25 cellular contexts compared by ENCODE assay signal in genomic region chr3:45029661-45030060, GRCh38. TPM values are rescaled to one million over a fixed set of nuclear protein-coding genes. Genes with fewer than 3 reads are reported as not detected.
DNase-seq lines count a peak whose midpoint lies in the region; FAIRE-seq and TF ChIP-seq lines count a peak whose summit lies in the region.
"Had no signal": no experiment of that assay in that cellular context is flagged by ENCODE, and none has a peak within 500 bp of the region (broad histone marks: within the 10 kb centered on the region; RNA-seq: fewer than 3 reads in every experiment).

No MANE protein-coding gene starts in this region.

- H3K9me3 ChIP-seq in MG63 (no peaks in the 10 kb centered on the region), endothelial cell of umbilical vein (replicated peaks; ENCODE audit: control insufficient read depth, insufficient read depth, low read length) (no peaks in the 10 kb centered on the region), breast epithelium (no peaks in the 10 kb centered on the region)
- H3K9me3 ChIP-seq: SJCRH30 had no signal

- peaks cover 10% of the 10 kb centered on the region for H3K27me3 Mint-ChIP-seq in neural crest cell (ENCODE audit: low read depth)

- no peak overlapping the region for H3K4me3 ChIP-seq in MG63
- no peak overlapping the region for H3K4me3 ChIP-seq in endothelial cell of umbilical vein (replicated peaks in 1 of 3; ENCODE audit: insufficient read depth in 1 of 3, low read depth in 1 of 3, low read length in 3 of 3)
- no peak overlapping the region for H3K4me3 ChIP-seq in breast epithelium
- H3K4me3 ChIP-seq: hepatocyte, SJCRH30 had no signal

- no peak overlapping the region for H3K4me2 ChIP-seq in endothelial cell of umbilical vein (ENCODE audit: insufficient read depth, low read length)
- H3K4me2 ChIP-seq: hepatocyte had no signal

- H3K9me1 ChIP-seq in endothelial cell of umbilical vein (replicated peaks; ENCODE audit: control insufficient read depth, extremely low read depth, insufficient read depth, low read length) = no peaks in the 10 kb centered on the region

- H4K20me1 ChIP-seq in endothelial cell of umbilical vein (replicated peaks; ENCODE audit: control insufficient read depth, extremely low read depth, insufficient read depth, low read length) = no peaks in the 10 kb centered on the region

- no peak overlapping the region for H3K4me3 Mint-ChIP-seq in neural crest cell

- no peaks in the 10 kb centered on the region for H3K79me2 ChIP-seq in endothelial cell of umbilical vein (ENCODE audit: control insufficient read depth, insufficient read depth, low read length)
- H3K79me2 ChIP-seq: hepatocyte had no signal

- H3K27me3 ChIP-seq in MG63 = no peaks in the 10 kb centered on the region
- H3K27me3 ChIP-seq in endothelial cell of umbilical vein (ENCODE audit: control insufficient read depth in 2 of 2, insufficient read depth in 2 of 2, low read length in 2 of 2) = no peaks in the 10 kb centered on the region
- no peaks in the 10 kb centered on the region for H3K27me3 ChIP-seq in breast epithelium
- H3K27me3 ChIP-seq: hepatocyte, SJCRH30 had no signal

- H3K27ac ChIP-seq in endothelial cell of umbilical vein (ENCODE audit: insufficient read depth, low read depth, low read length) (no peak overlapping the region), breast epithelium (peak overlapping the region in 1 of 2 donors; percentile 52)
- H3K27ac ChIP-seq: hepatocyte, SJCRH30 had no signal

- DNase-seq in Daoy (ENCODE audit: low read depth) (peak; percentile 26), MG63 (peak; percentile 19), endothelial cell of umbilical vein (ENCODE audit: low read depth, low spot score) (no peak), neural crest cell (ENCODE audit: low read depth, low spot score) (no peak), T-helper 9 cell (no peak), breast epithelium (ENCODE audit: low spot score in 2 of 2) (no peak), NCI-H1105 treated with DMSO at 0.1 percent for 48 hours (lab: John Stamatoyannopoulos, UW) (no peak), islet precursor cell (no peak)
- DNase-seq: activated CD4-positive, CD25-positive, alpha-beta regulatory T cell; amniotic stem cell; COR-L47; cortex of kidney; erythroblast; KG1; midbrain; NCI-H1092; NCI-H2081 treated with DMSO at 0.1 percent for 48 hours; NCI-H524; nucleus accumbens; SJCRH30; stimulated activated CD4-positive, alpha-beta T cell treated with anti-CD3 and anti-CD28 coated beads, Interleukin-2, amount 100 ng/mL, for 48 hours had no signal

- TF ChIP-seq POLR2A in endothelial cell of umbilical vein (IDR thresholded peaks at IDR 0.05; ENCODE audit: low read depth, low read length) (no peak), breast epithelium (IDR thresholded peaks at IDR 0.05) (no peak)

- H3K27ac Mint-ChIP-seq in neural crest cell (ENCODE audit: unreplicated experiment) = peak overlapping the region; percentile 31
- H3K27ac Mint-ChIP-seq: activated T-helper 2 cell treated with anti-CD3 and anti-CD28 coated beads, Interferon-gamma antibody, Interleukin-2, Interleukin-4, amounts not matched to agents 10 μg/mL and 5 μg/mL and 100 μg/mL, durations not matched to agents 14 hours and 24 hours and 36 hours had no signal

- TF ChIP-seq CTCF in endothelial cell of umbilical vein (IDR thresholded peaks at IDR 0.05; ENCODE audit: extremely low read depth in 1 of 2, insufficient read depth in 1 of 2, low read depth in 1 of 2, low read length in 2 of 2) (no peak), neural crest cell (conservative IDR thresholded peaks at IDR 0.05) (no peak), breast epithelium (IDR thresholded peaks at IDR 0.05) (no peak)

- peak; percentile 47 for FAIRE-seq in endothelial cell of umbilical vein (lab: Jason Lieb, UNC)
- FAIRE-seq: H54 had no signal

- H3K4me1 Mint-ChIP-seq in neural crest cell = peaks cover 9% of the 10 kb centered on the region

- H3K9ac ChIP-seq in endothelial cell of umbilical vein (replicated peaks; ENCODE audit: extremely low read depth, insufficient read depth, low read length) = no peak overlapping the region

- no TSS peak for BruUV-seq in endothelial cell of umbilical vein (replicated peaks; lab: Mats Ljungman, UMichigan)

- no peaks in the 10 kb centered on the region for H3K9me3 Mint-ChIP-seq in neural crest cell
- H3K9me3 Mint-ChIP-seq: activated T-helper 2 cell treated with anti-CD3 and anti-CD28 coated beads, Interferon-gamma antibody, Interleukin-2, Interleukin-4, amounts not matched to agents 10 μg/mL and 5 μg/mL and 100 μg/mL, durations not matched to agents 14 hours and 24 hours and 36 hours had no signal

- dilution Hi-C loops in endothelial cell of umbilical vein (cut with MboI; ENCODE audit: extremely low pct_ligation_motif_present, low sequenced_read_pairs) = loop anchor here (25.0 kb wide), 1 partner anchor 483 kb away; no protein-coding TSS in a partner anchor

- CTCF ChIA-PET in endothelial cell of umbilical vein (lab: Charles Lee) = interaction anchor here (0.7 to 2.0 kb wide), 3 partner anchors 8 to 18 kb away, joined by 3 to 6 read pairs (median 3); no protein-coding TSS in a partner anchor

- no peaks in the 10 kb centered on the region for H3K36me3 Mint-ChIP-seq in neural crest cell (ENCODE audit: low read depth)

- H2AFZ ChIP-seq in endothelial cell of umbilical vein (ENCODE audit: low read depth, low read length) = no peak overlapping the region
- H2AFZ ChIP-seq: hepatocyte had no signal

- H3K36me3 ChIP-seq in MG63 (no peaks in the 10 kb centered on the region), endothelial cell of umbilical vein (ENCODE audit: control insufficient read depth in 2 of 2, extremely low read depth in 1 of 2, insufficient read depth in 2 of 2, low read length in 2 of 2) (no peaks in the 10 kb centered on the region), breast epithelium (no peaks in the 10 kb centered on the region)
- H3K36me3 ChIP-seq: SJCRH30 had no signal

- intact Hi-C loops in endothelial cell of umbilical vein (cut with micrococcal nuclease) (loop anchor here (10.0 kb wide), 1 partner anchor 475 kb away; the partner anchor contains the start of gene ZKSCAN7), breast epithelium (cut with DNase I; ENCODE audit: low total_unique reads) (loop anchor here (10.0 kb wide), 1 partner anchor 465 kb away; no protein-coding TSS in a partner anchor)

- H3K4me1 ChIP-seq in endothelial cell of umbilical vein (ENCODE audit: control insufficient read depth, extremely low read depth, insufficient read depth, low read length) = peaks cover 18% of the 10 kb centered on the region
- peaks cover 6 to 8% of the 10 kb centered on the region in 2 donors for H3K4me1 ChIP-seq in breast epithelium
- H3K4me1 ChIP-seq: SJCRH30 had no signal

- POLR2A ChIA-PET in endothelial cell of umbilical vein (lab: Charles Lee) = no interaction called here

TF ChIP-seq in endothelial cell of umbilical vein, 7 proteins besides CTCF, POLR2A, EP300 and RAD21 (continues in another document):
- TF ChIP-seq MAX (IDR thresholded peaks at IDR 0.05; ENCODE audit: insufficient read depth, insufficient read length) (no peak), FOS (IDR thresholded peaks at IDR 0.05; ENCODE audit: borderline replicate concordance, insufficient read depth, low read length) (no peak)

RNA-seq across cellular contexts. Expression of gene CLEC3B, which starts 3.6 kb away (rescaled TPM):
- 1.1 TPM in 1 of 2 replicates, not detected in the other for total RNA-seq in Daoy (2014; rRNA removed; shearing (Covaris generic))
- 0.10 and 2.0 TPM in 2 replicates for total RNA-seq in MG63 (2014; rRNA removed; shearing (Covaris generic); ENCODE audit: low replicate concordance)
- total RNA-seq in endothelial cell of umbilical vein = not detected in 2 replicates
- 1.8 and 3.2 TPM in 2 replicates for polyA plus RNA-seq in endothelial cell of umbilical vein
- polyA plus RNA-seq in endothelial cell of umbilical vein (2011; cell fraction: cytosol; rRNA removed) = 1.0 and 1.5 TPM in 2 replicates
- polyA plus RNA-seq in endothelial cell of umbilical vein (2011; cell fraction: nucleus; rRNA removed) = 0.18 and 0.91 TPM in 2 replicates
- 0.85 TPM in 1 of 2 replicates, not detected in the other for polyA plus RNA-seq in endothelial cell of umbilical vein (2012)
- 0.21 TPM in 1 of 2 replicates, not detected in the other for polyA minus RNA-seq in endothelial cell of umbilical vein
- polyA minus RNA-seq in endothelial cell of umbilical vein (2011; cell fraction: cytosol; rRNA and poly(A)+ RNA removed) = not detected
- polyA minus RNA-seq in endothelial cell of umbilical vein (2011; cell fraction: nucleus; rRNA and poly(A)+ RNA removed) = not detected in 2 replicates
- not detected in 2 replicates for total RNA-seq in neural crest cell
- 100 to 1,000 TPM in 1 of 3 donors, 10 to 100 TPM in 2; 18.3 to 479 (median 55.7) TPM for total RNA-seq in breast epithelium
- total RNA-seq: activated T-helper 2 cell treated with anti-CD3 and anti-CD28 coated beads, Interferon-gamma antibody, Interleukin-2, Interleukin-4, amounts not matched to agents 10 μg/mL and 5 μg/mL and 100 μg/mL, durations not matched to agents 14 hours and 24 hours and 36 hours; kidney epithelial cell; SJCRH30 had no signal

RNA-seq across cellular contexts. Expression of gene EXOSC7, which starts 53.6 kb away (rescaled TPM):
- total RNA-seq in Daoy (2014; rRNA removed; shearing (Covaris generic)) = 84.0 and 85.5 TPM in 2 replicates
- total RNA-seq in MG63 (2014; rRNA removed; shearing (Covaris generic); ENCODE audit: low replicate concordance) = 22.4 and 44.3 TPM in 2 replicates
- 44.5 and 46.2 TPM in 2 replicates for total RNA-seq in endothelial cell of umbilical vein
- polyA plus RNA-seq in endothelial cell of umbilical vein = 35.3 and 53.8 TPM in 2 replicates
- 62.1 and 71.9 TPM in 2 replicates for polyA plus RNA-seq in endothelial cell of umbilical vein (2011; cell fraction: cytosol; rRNA removed)
- polyA plus RNA-seq in endothelial cell of umbilical vein (2011; cell fraction: nucleus; rRNA removed) = 50.0 and 63.3 TPM in 2 replicates
- 60.1 and 71.0 TPM in 2 replicates for polyA plus RNA-seq in endothelial cell of umbilical vein (2012)
- 42.3 and 48.3 TPM in 2 replicates for polyA minus RNA-seq in endothelial cell of umbilical vein
- polyA minus RNA-seq in endothelial cell of umbilical vein (2011; cell fraction: cytosol; rRNA and poly(A)+ RNA removed) = 16.2 TPM
- polyA minus RNA-seq in endothelial cell of umbilical vein (2011; cell fraction: nucleus; rRNA and poly(A)+ RNA removed) = 34.7 and 46.8 TPM in 2 replicates
- 50.7 and 55.6 TPM in 2 replicates for total RNA-seq in neural crest cell
- 10 to 100 TPM; 39.0 to 54.9 (median 43.0) TPM for total RNA-seq in breast epithelium

RNA-seq across cellular contexts. Expression of gene ZDHHC3, which starts 53.7 kb away (rescaled TPM):
- 41.8 and 45.4 TPM in 2 replicates for total RNA-seq in Daoy (2014; rRNA removed; shearing (Covaris generic))
- 26.1 and 28.5 TPM in 2 replicates for total RNA-seq in MG63 (2014; rRNA removed; shearing (Covaris generic); ENCODE audit: low replicate concordance)
- total RNA-seq in endothelial cell of umbilical vein = 62.4 and 62.7 TPM in 2 replicates
- 97.1 and 131 TPM in 2 replicates for polyA plus RNA-seq in endothelial cell of umbilical vein
- polyA plus RNA-seq in endothelial cell of umbilical vein (2011; cell fraction: cytosol; rRNA removed) = 102 and 116 TPM in 2 replicates
- 95.9 and 110 TPM in 2 replicates for polyA plus RNA-seq in endothelial cell of umbilical vein (2011; cell fraction: nucleus; rRNA removed)
- 55.8 and 66.8 TPM in 2 replicates for polyA plus RNA-seq in endothelial cell of umbilical vein (2012)
- 263 and 303 TPM in 2 replicates for polyA minus RNA-seq in endothelial cell of umbilical vein
- polyA minus RNA-seq in endothelial cell of umbilical vein (2011; cell fraction: cytosol; rRNA and poly(A)+ RNA removed) = 51.7 TPM
- polyA minus RNA-seq in endothelial cell of umbilical vein (2011; cell fraction: nucleus; rRNA and poly(A)+ RNA removed) = 60.0 and 67.5 TPM in 2 replicates
- total RNA-seq in neural crest cell = 56.7 and 62.2 TPM in 2 replicates
- total RNA-seq in breast epithelium = 100 to 1,000 TPM in 1 of 3 donors, 10 to 100 TPM in 2; 69.5 to 120 (median 71.9) TPM

Comparison
In these comparisons a context has a peak if more than half of its experiments do, and no peak if none do; other contexts are left out.
1. DNase-seq: peak in Daoy (single experiment) and MG63 (single experiment); none in endothelial cell of umbilical vein (single experiment), neural crest cell (single experiment), T-helper 9 cell (single experiment), breast epithelium (0 of 2), NCI-H1105 treated with DMSO at 0.1 percent for 48 hours (single experiment) and islet precursor cell (single experiment).